Comparison of ENCODE assay signal across 11 cellular contexts in the genomic region with DNA sequence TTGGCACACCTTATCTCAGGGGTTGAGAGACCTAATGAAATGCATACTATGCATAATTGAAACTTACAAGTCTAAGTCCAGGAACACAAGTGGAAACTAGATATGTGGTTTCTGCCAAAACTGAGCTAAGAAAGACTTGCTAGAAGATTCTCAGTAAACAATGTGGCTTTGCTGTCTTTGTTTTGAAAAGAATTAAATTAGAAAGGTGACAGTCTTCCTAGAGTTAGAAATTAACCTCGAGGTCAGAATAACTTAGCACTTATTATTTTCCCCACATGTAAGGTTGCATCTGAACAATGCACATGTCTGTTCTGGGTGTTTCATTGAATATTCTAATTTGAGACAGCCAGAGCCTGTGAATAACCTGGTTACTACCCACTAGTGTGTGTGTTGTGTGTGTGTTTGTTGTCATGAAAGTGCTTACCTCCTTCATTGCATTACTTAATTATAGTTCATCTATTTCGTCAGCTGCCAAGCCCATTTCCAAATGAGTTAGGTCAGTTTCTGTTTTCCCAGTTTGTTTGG. TPM values are rescaled to one million over a fixed set of nuclear protein-coding genes. Genes with fewer than 3 reads are reported as not detected.
DNase-seq lines count a peak whose midpoint lies in the region; ATAC-seq and TF ChIP-seq lines count a peak whose summit lies in the region.
"Had no signal": no experiment of that assay in that cellular context is flagged by ENCODE, and none has a peak within 500 bp of the region (broad histone marks: within the 10 kb centered on the region; RNA-seq: fewer than 3 reads in every experiment).

No MANE protein-coding gene starts in this region.

- H3K36me3 ChIP-seq in heart left ventricle: no peaks in the 10 kb centered on the region

- H3K4me3 Mint-ChIP-seq in T-cell: no peak overlapping the region

- no peaks in the 10 kb centered on the region for H3K9me3 Mint-ChIP-seq in T-cell

- intact Hi-C loops in heart left ventricle (cut with DNase I): no loop called here

- TF ChIP-seq CTCF in heart left ventricle (IDR thresholded peaks at IDR 0.05): no peak

- TF ChIP-seq POLR2A in heart left ventricle (IDR thresholded peaks at IDR 0.05): no peak

- no peaks in the 10 kb centered on the region for H3K9me3 ChIP-seq in heart left ventricle

- peaks cover 33 to 38% of the 10 kb centered on the region in 2 donors for H3K27me3 Mint-ChIP-seq in T-cell

- H3K27ac Mint-ChIP-seq in T-cell: no peak overlapping the region

- CTCF ChIA-PET in T-cell (lab: Charles Lee): no interaction called here

- DNase-seq in T-cell (no peak), SK-N-DZ (ENCODE audit: low spot score) (no peak), heart left ventricle (no peak)
- DNase-seq in activated CD4-positive, alpha-beta T cell treated with anti-CD3 and anti-CD28 coated beads for 48 hours: no peak
- DNase-seq: activated CD4-positive, CD25-positive, alpha-beta regulatory T cell; amygdala; midbrain had no signal

- no peak overlapping the region for H3K27ac ChIP-seq in heart left ventricle

- H3K4me3 ChIP-seq in heart left ventricle: peak overlapping the region in 2 of 12 donors; percentile 52 to 58

- H3K4me1 Mint-ChIP-seq in T-cell: peaks cover 16% of the 10 kb centered on the region in 3 donors

- H3K4me1 ChIP-seq in heart left ventricle: peaks cover 0 to 22% (median 10%) of the 10 kb centered on the region in 12 donors

- POLR2A ChIA-PET in T-cell (lab: Charles Lee): no interaction called here

- H3K36me3 Mint-ChIP-seq in T-cell: no peaks in the 10 kb centered on the region

- H3K27me3 ChIP-seq in heart left ventricle: peaks cover 0 to 52% (median 17%) of the 10 kb centered on the region in 9 donors

- ATAC-seq in GM18498 (IDR thresholded peaks at IDR 0.05; ENCODE audit: unreplicated experiment) (peak; percentile 55), GM21529 (IDR thresholded peaks at IDR 0.05; ENCODE audit: unreplicated experiment) (peak; percentile 50), HG03342 (IDR thresholded peaks at IDR 0.05; ENCODE audit: unreplicated experiment) (peak; percentile 36), esophagus mucosa (peak; percentile 52), T-cell (replicated peaks in 1 of 4) (no peak), heart left ventricle (no peak)

- 50 to 69% (median 62%) methylated on average over 2 of the region's 2 CpGs for WGBS in heart left ventricle, 4 donors

RNA-seq across cellular contexts. Expression of a gene that starts 1.5 kb away (rescaled TPM):
- total RNA-seq in esophagus mucosa (46.5 TPM), T-cell (1 to 10 TPM in 1 of 5 donors, under 1 TPM in 4; 0.16 to 1.5 (median 0.44) TPM), heart left ventricle (1 to 10 TPM in 3 of 9 donors, under 1 TPM in 3, not detected in 3; 0.09 to 8.6 (median 0.83) TPM)
- polyA plus RNA-seq in SK-N-DZ (2014; cell fraction: cytosol; rRNA removed): not detected in 2 replicates
- not detected in 2 replicates for polyA plus RNA-seq in SK-N-DZ (2014; cell fraction: nucleus; rRNA removed)
- polyA plus RNA-seq in heart left ventricle: 1 to 10 TPM in 1 of 2 donors, under 1 TPM in 1; 0.23 to 1.2 TPM

RNA-seq across cellular contexts. Expression of a gene that starts 58.2 kb away (rescaled TPM):
- total RNA-seq in esophagus mucosa (170 TPM), T-cell (1 to 10 TPM in 1 of 5 donors, under 1 TPM in 1, not detected in 3; 0.77 to 4.0 TPM), heart left ventricle (1 to 10 TPM in 1 of 9 donors, not detected in 8; 5.8 TPM)
- polyA plus RNA-seq in SK-N-DZ (2014; cell fraction: cytosol; rRNA removed): not detected in 2 replicates
- not detected in 2 replicates for polyA plus RNA-seq in SK-N-DZ (2014; cell fraction: nucleus; rRNA removed)
- not detected for polyA plus RNA-seq in heart left ventricle

Comparison
In these comparisons a context has a peak if more than half of its experiments do, and no peak if none do; other contexts are left out.
1. ATAC-seq: peak in GM18498 (single experiment), GM21529 (single experiment), HG03342 (single experiment) and esophagus mucosa (single experiment); none in T-cell (0 of 4) and heart left ventricle (0 of 4).
2. RNA of a gene that starts 58.2 kb away (total RNA-seq): 170 TPM in esophagus mucosa (single experiment); 0.77 to 4.0 TPM in T-cell and 5.8 TPM in heart left ventricle; every median in the first group is over 10 times any median in the second.